27 cellular contexts compared by ENCODE assay signal in genomic region chr4:86131456-86131855, GRCh38.
"Had no signal": no experiment of that assay in that cellular context is flagged by ENCODE, and none has a peak within 500 bp of the region (broad histone marks: within the 10 kb centered on the region; RNA-seq: fewer than 3 reads in every experiment).

No MANE protein-coding gene starts in this region.

- H3K4me3 Mint-ChIP-seq: activated CD8-positive, alpha-beta T cell treated with anti-CD3 and anti-CD28 coated beads for 36 hours; activated naive CD4-positive, alpha-beta T cell treated with anti-CD3 and anti-CD28 coated beads, Interleukin-2, amount 50 U/mL, for 24 hours; activated T-cell treated with anti-CD3 and anti-CD28 coated beads, Interleukin-2, amount 50 U/mL, for 72 hours had no signal

- H3K4me1 Mint-ChIP-seq: activated naive CD4-positive, alpha-beta T cell treated with anti-CD3 and anti-CD28 coated beads, Interleukin-2, amount 50 U/mL, for 24 hours had no signal

- H3K27me3 Mint-ChIP-seq: activated CD8-positive, alpha-beta T cell treated with anti-CD3 and anti-CD28 coated beads for 36 hours; activated naive CD4-positive, alpha-beta T cell treated with anti-CD3 and anti-CD28 coated beads, Interleukin-2, amount 50 U/mL, for 24 hours had no signal

- ATAC-seq: activated CD4-positive, CD25-positive, alpha-beta regulatory T cell treated with anti-CD3 and anti-CD28 coated beads, Interleukin-2, amount 50 U/mL, for 24 hours; activated CD8-positive, alpha-beta T cell treated with anti-CD3 and anti-CD28 coated beads for 36 hours; activated T-cell treated with anti-CD3 and anti-CD28 coated beads, Interleukin-2, amount 50 U/mL, for 72 hours; Panc1; Right ventricle myocardium inferior had no signal

- H3K36me3 Mint-ChIP-seq: activated naive CD4-positive, alpha-beta T cell treated with anti-CD3 and anti-CD28 coated beads, Interleukin-2, amount 50 U/mL, for 24 hours had no signal

- DNase-seq: activated CD4-positive, alpha-beta T cell treated with anti-CD3 and anti-CD28 coated beads for 4 hours; activated CD8-positive, alpha-beta memory T cell treated with anti-CD3 and anti-CD28 coated beads, Interleukin-2, amount 50 U/mL, for 4 hours; activated CD8-positive, alpha-beta T cell treated with anti-CD3 and anti-CD28 coated beads for 36 hours; activated gamma-delta T cell treated with Interleukin-2 at 50 U/mL for 16 hours; activated T-cell treated with anti-CD3 and anti-CD28 coated beads, Interleukin-2, amount 50 U/mL, for 72 hours; aorta; caudate nucleus; KBM-7; NCI-H1092; NCI-H1417 treated with DMSO at 0.1 percent for 48 hours; NCI-H1694; NCI-H2029; NCI-H2107; NCI-H2171 treated with DMSO at 0.1 percent for 48 hours; NCI-H226; NCI-H526; NCI-H82; NK-92 treated with Interleukin-12 subunit alpha and Interleukin-12 subunit beta, amount 100 ng/mL, for 24 hours; RPMI8226; SW 1271 had no signal

- H3K36me3 ChIP-seq: breast epithelium had no signal

- H3K4me1 ChIP-seq: breast epithelium had no signal

- H3K27me3 ChIP-seq: breast epithelium had no signal

- H3K9me3 ChIP-seq: breast epithelium had no signal

- H3K27ac ChIP-seq: breast epithelium, SK-N-MC had no signal

- H3K27ac Mint-ChIP-seq: activated CD8-positive, alpha-beta T cell treated with anti-CD3 and anti-CD28 coated beads for 36 hours; activated naive CD4-positive, alpha-beta T cell treated with anti-CD3 and anti-CD28 coated beads, Interleukin-2, amount 50 U/mL, for 24 hours; activated T-cell treated with anti-CD3 and anti-CD28 coated beads, Interleukin-2, amount 50 U/mL, for 72 hours; activated T-helper 2 cell treated with anti-CD3 and anti-CD28 coated beads, Interferon-gamma antibody, Interleukin-2, Interleukin-4, amounts not matched to agents 10 μg/mL and 5 μg/mL and 100 μg/mL, durations not matched to agents 14 hours and 24 hours and 36 hours had no signal

- H3K4me3 ChIP-seq: breast epithelium, SK-N-MC had no signal
